In genomic region chr22:23241562-23242472, GRCh38 we compare ENCODE assay signal across 1 cellular context.
TF ChIP-seq lines count a peak whose summit lies in the region.

No MANE protein-coding gene starts in this region.

TF ChIP-seq in GM23338, 12 proteins besides CTCF, POLR2A, EP300 and RAD21 (continued from another document):
- TF ChIP-seq NANOG (IDR thresholded peaks at IDR 0.05; ENCODE audit: borderline replicate concordance), result no peak
- no peak for TF ChIP-seq POLR2AphosphoS5 (IDR thresholded peaks at IDR 0.05; ENCODE audit: low read depth)
- no peak for TF ChIP-seq ZNF114 (CRISPR knock-in tag; IDR thresholded peaks at IDR 0.05)
- no peak for TF ChIP-seq EZH2phosphoT487 (IDR thresholded peaks at IDR 0.05; ENCODE audit: unreplicated experiment)
- TF ChIP-seq EZH2 (IDR thresholded peaks at IDR 0.05; ENCODE audit: low read depth, unreplicated experiment), result no peak
- no peak for TF ChIP-seq JUNB (IDR thresholded peaks at IDR 0.05; ENCODE audit: unreplicated experiment)
- TF ChIP-seq REST (IDR thresholded peaks at IDR 0.05; ENCODE audit: unreplicated experiment), result no peak
